3 cellular contexts compared by ENCODE assay signal in genomic region chr1:71695084-71695483, GRCh38.
"Had no signal": no experiment of that assay in that cellular context is flagged by ENCODE, and none has a peak within 500 bp of the region (broad histone marks: within the 10 kb centered on the region; RNA-seq: fewer than 3 reads in every experiment).

No MANE protein-coding gene starts in this region.

- H3K4me3 ChIP-seq: GM12878 had no signal

- ATAC-seq: GM12878 had no signal

- DNase-seq: GDM1, GF-D8 had no signal
